2 cellular contexts compared by ENCODE assay signal in genomic region chr13:102830646-102831045, GRCh38.
TF ChIP-seq lines count a peak whose summit lies in the region.

No MANE protein-coding gene starts in this region.

TF ChIP-seq in GM12878, 131 proteins besides CTCF, POLR2A, EP300 and RAD21:
- TF ChIP-seq USF1 (IDR thresholded peaks at IDR 0.05; ENCODE audit: borderline replicate concordance, extremely low read length, insufficient read depth, low read depth, low read length) = no peak
- TF ChIP-seq NR2F1 (conservative IDR thresholded peaks at IDR 0.05) = no peak
- no peak for TF ChIP-seq PBX3 (IDR thresholded peaks at IDR 0.05; ENCODE audit: insufficient replicate concordance, low read depth, low read length)

TF ChIP-seq in liver, 16 proteins besides CTCF, POLR2A, EP300 and RAD21:
- TF ChIP-seq FOXA2 (IDR thresholded peaks at IDR 0.05) (peak; percentile 54), SP1 (IDR thresholded peaks at IDR 0.05) (peak; percentile 68), ATF3 (IDR thresholded peaks at IDR 0.05) (no peak), TAF1 (conservative IDR thresholded peaks at IDR 0.05) (no peak), REST (IDR thresholded peaks at IDR 0.05) (no peak), MAX (IDR thresholded peaks at IDR 0.05) (no peak), NR2F2 (IDR thresholded peaks at IDR 0.05) (no peak), JUND (IDR thresholded peaks at IDR 0.05) (peak in 1 of 2 donors; percentile 40), YY1 (IDR thresholded peaks at IDR 0.05) (no peak), FOXA1 (IDR thresholded peaks at IDR 0.05) (peak; percentile 39), HNF4A (conservative IDR thresholded peaks at IDR 0.05) (peak; percentile 90 to 92), ZBTB33 (IDR thresholded peaks at IDR 0.05) (no peak), GABPA (IDR thresholded peaks at IDR 0.05 in 1 of 2, conservative IDR thresholded peaks at IDR 0.05 in 1 of 2) (peak in 1 of 2 donors; percentile 63), HNF4G (IDR thresholded peaks at IDR 0.05) (peak; percentile 85), RXRA (IDR thresholded peaks at IDR 0.05) (peak; percentile 48 to 49), EGR1 (IDR thresholded peaks at IDR 0.05; ENCODE audit: low read depth in 2 of 2) (no peak)
